In the genomic region with DNA sequence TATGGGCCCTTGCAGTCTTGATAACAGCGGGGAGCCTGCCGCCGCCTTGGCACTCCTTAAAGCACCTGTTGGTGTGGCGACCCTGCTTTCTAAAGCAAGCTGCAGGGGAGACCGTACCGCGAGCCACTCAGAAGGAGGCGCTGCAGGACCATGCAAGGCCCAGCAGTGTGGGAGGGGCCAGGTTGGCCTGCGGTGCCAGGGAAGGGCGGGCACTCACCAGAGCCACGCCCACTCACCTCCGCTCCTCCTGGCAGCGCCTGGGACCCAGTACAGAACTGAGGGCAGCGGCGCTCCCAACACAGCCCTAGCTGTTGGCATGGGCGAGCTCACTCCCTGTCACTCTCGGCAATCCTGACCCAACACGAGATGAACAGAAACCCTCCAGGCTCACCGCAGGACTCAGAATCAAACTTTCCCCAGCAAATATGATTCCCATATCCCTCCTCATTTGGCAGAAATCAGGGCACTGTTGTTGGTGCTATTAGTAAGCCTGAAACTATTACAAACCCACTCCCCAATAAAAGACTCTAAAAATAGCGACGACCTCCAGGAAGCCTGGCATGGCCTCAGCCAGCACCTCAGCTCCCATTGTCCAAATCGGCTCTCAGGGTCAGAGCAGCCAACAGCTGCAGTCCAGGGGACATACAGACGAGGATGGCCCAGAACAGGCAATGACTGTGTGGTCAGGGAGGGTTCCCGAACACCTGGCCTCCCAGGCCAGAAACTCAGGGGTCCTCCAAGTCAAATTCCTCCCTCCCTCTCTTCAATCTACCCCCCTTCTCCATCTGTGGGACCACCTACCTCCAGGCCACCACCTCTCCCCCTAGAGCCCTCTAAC, we compare ENCODE assay signal across 8 cellular contexts.
DNase-seq lines count a peak whose midpoint lies in the region; ATAC-seq and TF ChIP-seq lines count a peak whose summit lies in the region.

No MANE protein-coding gene starts in this region.

- ATAC-seq in PC-3 (peak; percentile 72), psoas muscle (peak; percentile 60 to 71 (median 66)), GM21825 (IDR thresholded peaks at IDR 0.05; ENCODE audit: unreplicated experiment) (no peak)

- POLR2A ChIA-PET in PC-3 (lab: Charles Lee; ENCODE audit: unreplicated experiment): no interaction called here

- H3K27ac ChIP-seq in PC-3 (ENCODE audit: low read length) (no peak overlapping the region), psoas muscle (no peak overlapping the region), coronary artery (no peak overlapping the region)

- intact Hi-C loops in PC-3 (cut with micrococcal nuclease) (loop anchor here (1.0 to 10.0 kb wide), 2 partner anchors 74 to 108 kb away; a partner anchor contains a TSS), psoas muscle (cut with DNase I) (loop anchor here (1.0 to 10.0 kb wide), 4 partner anchors 33 to 264 kb away; a partner anchor contains a TSS)

- no peak overlapping the region for H2AFZ ChIP-seq in PC-3 (ENCODE audit: low read length)

- DNase-seq in Caki2 (ENCODE audit: low read depth) (peak; percentile 68), HAP-1 (ENCODE audit: low spot score in 2 of 2) (peak; percentile 77 to 94), PC-3 (peak; percentile 56), activated T-helper 1 cell treated with Interleukin-2 at 50 U/mL for 16 hours (ENCODE audit: low read depth) (peak; percentile 62), germinal center (ENCODE audit: low spot score) (peak; percentile 89), psoas muscle (peak; percentile 74 to 90), coronary artery (ENCODE audit: low spot score) (no peak)

- H3K36me3 ChIP-seq in HAP-1 (replicated peaks): peaks cover 49% of the 10 kb centered on the region
- H3K36me3 ChIP-seq in PC-3 (ENCODE audit: low read depth, low read length): no peaks in the 10 kb centered on the region; the same call in 1 of the 2 replicates
- H3K36me3 ChIP-seq in psoas muscle (ENCODE audit: insufficient read depth in 1 of 2, low read depth in 1 of 2): peaks cover 0 to 34% of the 10 kb centered on the region in 2 donors

- H3K4me1 ChIP-seq in HAP-1 (no peaks in the 10 kb centered on the region), PC-3 (ENCODE audit: insufficient read depth, low read length) (peaks cover 7% of the 10 kb centered on the region; the same call in 1 of the 2 replicates), psoas muscle (peaks cover 24% of the 10 kb centered on the region)

- BruUV-seq in PC-3 (replicated peaks; lab: Mats Ljungman, UMichigan): no TSS peak

- WGBS in psoas muscle, 3 donors: 36 to 59% (median 37%) methylated on average over 23 to 24 of the region's 24 CpGs

- H3K9me3 ChIP-seq in HAP-1 (no peaks in the 10 kb centered on the region; the same call in 1 of the 2 replicates), PC-3 (ENCODE audit: low read length) (no peaks in the 10 kb centered on the region), psoas muscle (no peaks in the 10 kb centered on the region)

- no peaks in the 10 kb centered on the region for H3F3A ChIP-seq in PC-3 (ENCODE audit: low read length, unreplicated experiment)

- no peak overlapping the region for H3K9ac ChIP-seq in PC-3 (ENCODE audit: low read length)

- CTCF ChIA-PET in PC-3 (lab: Charles Lee): interaction anchor here (0.5 to 1.1 kb wide), 2 partner anchors 108 kb away, joined by 3 read pairs; no protein-coding TSS in a partner anchor

- H3K27me3 ChIP-seq in HAP-1 (ENCODE audit: low read depth) (no peaks in the 10 kb centered on the region), PC-3 (ENCODE audit: low read length) (no peaks in the 10 kb centered on the region), psoas muscle (ENCODE audit: insufficient read depth in 3 of 3, low read length in 2 of 3) (no peaks in the 10 kb centered on the region)

- TF ChIP-seq CTCF in PC-3 (conservative IDR thresholded peaks at IDR 0.05; ENCODE audit: low read depth, low read length) (peak; percentile 63), psoas muscle (IDR thresholded peaks at IDR 0.05) (peak; percentile 66), coronary artery (IDR thresholded peaks at IDR 0.05) (no peak)

- in situ Hi-C loops in Caki2 (cut with HindIII; ENCODE audit: low pct_unique_long_range_greater_than_20kb, low sequenced_read_pairs) (no loop called here), HAP-1 (cut with MboI; ENCODE audit: low sequenced_read_pairs) (no loop called here)

- H3K4me3 ChIP-seq in HAP-1: no peak overlapping the region
- H3K4me3 ChIP-seq in PC-3 (ENCODE audit: low read length): no peak overlapping the region
- no peak overlapping the region for H3K4me3 ChIP-seq in psoas muscle
- H3K4me3 ChIP-seq in coronary artery: no peak overlapping the region

- peaks cover 3% of the 10 kb centered on the region; the same call in 1 of the 2 replicates for H4K20me1 ChIP-seq in PC-3 (ENCODE audit: low read length)

- no peaks in the 10 kb centered on the region for H3K9me2 ChIP-seq in PC-3 (replicated peaks; ENCODE audit: low read length)

- no peaks in the 10 kb centered on the region for H3K79me2 ChIP-seq in PC-3 (ENCODE audit: low read length)

- H3K4me2 ChIP-seq in PC-3 (ENCODE audit: low read length): no peak overlapping the region
